In genomic region chr16:84948855-84949610, GRCh38 we compare ENCODE assay signal across 2 cellular contexts.
TF ChIP-seq lines count a peak whose summit lies in the region.

No MANE protein-coding gene starts in this region.

TF ChIP-seq in GM12878, 131 proteins besides CTCF, POLR2A, EP300 and RAD21 (continued from another document and continues in another):
- no peak for TF ChIP-seq NR2C2 (IDR thresholded peaks at IDR 0.05; ENCODE audit: borderline replicate concordance, control insufficient read depth, insufficient read length, low read depth)
- no peak for TF ChIP-seq PAX8 (IDR thresholded peaks at IDR 0.05)
- 0 out of 2 replicates have a peak, but pooled peaks have one; percentile 10 for TF ChIP-seq YBX1 (IDR thresholded peaks at IDR 0.05)
- peak; percentile 78 for TF ChIP-seq RUNX3 (IDR thresholded peaks at IDR 0.05; ENCODE audit: low read length)
- TF ChIP-seq ZNF622 (IDR thresholded peaks at IDR 0.05), result no peak
- no peak for TF ChIP-seq BCL11A (IDR thresholded peaks at IDR 0.05; ENCODE audit: low read depth, low read length)
- TF ChIP-seq REST (IDR thresholded peaks at IDR 0.05; ENCODE audit: low read depth, low read length), result no peak
- no peak for TF ChIP-seq PML (IDR thresholded peaks at IDR 0.05; ENCODE audit: low read length)
- TF ChIP-seq CUX1 (IDR thresholded peaks at IDR 0.05; ENCODE audit: insufficient replicate concordance, low read depth, low read length), result no peak
- no peak for TF ChIP-seq USF2 (IDR thresholded peaks at IDR 0.05; ENCODE audit: borderline replicate concordance, low read depth, low read length)
- TF ChIP-seq SREBF1 (IDR thresholded peaks at IDR 0.05; ENCODE audit: low read length), result no peak
- TF ChIP-seq SMARCA5 (IDR thresholded peaks at IDR 0.05), result 0 out of 2 replicates have a peak, but pooled peaks have one; percentile 27
- TF ChIP-seq ATF2 (IDR thresholded peaks at IDR 0.05; ENCODE audit: low read length), result no peak
- TF ChIP-seq NR2C1 (IDR thresholded peaks at IDR 0.05), result no peak
- no peak for TF ChIP-seq RFX5 (IDR thresholded peaks at IDR 0.05; ENCODE audit: low read depth, low read length)
- no peak for TF ChIP-seq NFIC (IDR thresholded peaks at IDR 0.05; ENCODE audit: low read depth, low read length)
- TF ChIP-seq SPI1 (IDR thresholded peaks at IDR 0.05; ENCODE audit: borderline replicate concordance, insufficient read depth, low read depth, low read length), result no peak
- TF ChIP-seq RAD51 (IDR thresholded peaks at IDR 0.05), result no peak
- TF ChIP-seq SRF (IDR thresholded peaks at IDR 0.05; ENCODE audit: low read depth in 2 of 2, low read length in 2 of 2), result no peak
- no peak for TF ChIP-seq POLR2AphosphoS5 (IDR thresholded peaks at IDR 0.05; ENCODE audit: low read length)
- no peak for TF ChIP-seq ZSCAN29 (IDR thresholded peaks at IDR 0.05)

TF ChIP-seq in HepG2, 621 proteins besides CTCF, POLR2A, EP300 and RAD21 (continued from another document):
- TF ChIP-seq ONECUT2 (CRISPR knock-in tag; IDR thresholded peaks at IDR 0.05), result no peak
TF ChIP-seq in HepG2: peak in this region for 18.
